34 cellular contexts compared by ENCODE assay signal in the genomic region with DNA sequence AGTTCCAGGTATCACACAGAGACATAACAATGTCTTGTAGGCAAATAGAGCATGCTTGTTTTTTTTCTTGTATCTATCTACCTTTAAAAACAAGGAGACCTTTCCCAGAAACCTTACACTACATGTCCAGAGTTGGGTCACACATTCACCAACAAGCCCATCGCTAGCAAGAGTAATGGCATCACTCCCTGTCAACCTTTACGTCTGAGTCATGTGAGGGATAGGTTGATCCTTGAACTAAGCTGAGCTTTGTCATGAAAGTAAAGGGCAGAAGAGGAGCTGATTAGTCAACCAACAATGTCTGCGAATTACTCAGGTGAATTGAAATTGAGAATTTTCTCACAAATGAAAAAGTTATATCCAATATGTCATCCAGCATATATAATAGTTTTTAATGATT.
"Had no signal": no experiment of that assay in that cellular context is flagged by ENCODE, and none has a peak within 500 bp of the region (broad histone marks: within the 10 kb centered on the region; RNA-seq: fewer than 3 reads in every experiment).

No MANE protein-coding gene starts in this region.

- H3K4me3 ChIP-seq: esophagus squamous epithelium, hepatocyte, pancreas, prostate gland, sigmoid colon, thoracic aorta had no signal

- H3K9me3 ChIP-seq: esophagus squamous epithelium, pancreas, prostate gland, sigmoid colon, thoracic aorta had no signal

- H3K36me3 ChIP-seq: brain microvascular endothelial cell, esophagus squamous epithelium, pancreas, prostate gland, sigmoid colon, thoracic aorta, WERI-Rb-1 had no signal

- H3K9me3 Mint-ChIP-seq: activated CD4-positive, alpha-beta memory T cell treated with anti-CD3 and anti-CD28 coated beads, Interleukin-2, amount 10 ng/mL, durations not matched to agents 7 days and 5 days; activated CD4-positive, alpha-beta T cell treated with anti-CD3 and anti-CD28 coated beads, Interleukin-2, amount 10 ng/mL, durations not matched to agents 7 days and 5 days; activated T-cell treated with anti-CD3 and anti-CD28 coated beads, Interleukin-2, amount 50 U/mL, for 24 hours; memory B cell; neural crest cell; stimulated activated naive CD8-positive, alpha-beta T cell treated with anti-CD3 and anti-CD28 coated beads, Interleukin-15, Interleukin-2, amounts not matched to agents 100 ng/mL and 50 ng/mL, for 24 hours had no signal

- H3K4me3 Mint-ChIP-seq: activated CD4-positive, alpha-beta memory T cell treated with anti-CD3 and anti-CD28 coated beads, Interleukin-2, amount 10 ng/mL, durations not matched to agents 7 days and 5 days; activated CD4-positive, alpha-beta T cell treated with anti-CD3 and anti-CD28 coated beads, Interleukin-2, amount 10 ng/mL, durations not matched to agents 7 days and 5 days; activated T-cell treated with anti-CD3 and anti-CD28 coated beads, Interleukin-2, amount 50 U/mL, for 24 hours; memory B cell; naive thymus-derived CD4-positive, alpha-beta T cell; neural crest cell; stimulated activated effector memory CD8-positive, alpha-beta T cell treated with anti-CD3 and anti-CD28 coated beads, Interleukin-12 subunit alpha, Interleukin-12 subunit beta, amount 100 ng/mL, for 72 hours; stimulated activated naive CD8-positive, alpha-beta T cell treated with anti-CD3 and anti-CD28 coated beads, Interleukin-15, Interleukin-2, amounts not matched to agents 100 ng/mL and 50 ng/mL, for 24 hours; T-helper 17 cell had no signal

- FAIRE-seq: astrocyte, endothelial cell of umbilical vein, small intestine, urothelium cell line had no signal

- ATAC-seq: activated CD4-positive, CD25-positive, alpha-beta regulatory T cell treated with anti-CD3 and anti-CD28 coated beads, Interleukin-2, amount 50 U/mL, for 24 hours; naive thymus-derived CD4-positive, alpha-beta T cell; pancreas; stimulated activated effector memory CD8-positive, alpha-beta T cell treated with anti-CD3 and anti-CD28 coated beads, Interleukin-12 subunit alpha, Interleukin-12 subunit beta, amount 100 ng/mL, for 72 hours; T-helper 17 cell had no signal

- H3K36me3 Mint-ChIP-seq: memory B cell; naive thymus-derived CD4-positive, alpha-beta T cell; stimulated activated effector memory CD8-positive, alpha-beta T cell treated with anti-CD3 and anti-CD28 coated beads, Interleukin-12 subunit alpha, Interleukin-12 subunit beta, amount 100 ng/mL, for 72 hours had no signal

- DNase-seq: activated CD4-positive, alpha-beta memory T cell treated with anti-CD3 and anti-CD28 coated beads, Interleukin-2, amount 10 ng/mL, durations not matched to agents 7 days and 5 days; activated CD4-positive, alpha-beta T cell treated with anti-CD3 and anti-CD28 coated beads, Interleukin-2, amount 10 ng/mL, durations not matched to agents 7 days and 5 days; activated CD8-positive, alpha-beta memory T cell treated with anti-CD3 and anti-CD28 coated beads, Interleukin-2, amount 50 U/mL, for 48 hours; activated gamma-delta T cell; activated naive CD4-positive, alpha-beta T cell treated with anti-CD3 and anti-CD28 coated beads, Interleukin-2, amount 50 U/mL, for 16 hours; activated T-cell treated with anti-CD3 and anti-CD28 coated beads, Interleukin-2, amount 50 U/mL, for 24 hours; amniotic stem cell; brain microvascular endothelial cell; central memory CD4-positive, alpha-beta T cell; esophagus squamous epithelium; glutamatergic neuron; kidney; midbrain; naive thymus-derived CD4-positive, alpha-beta T cell; nucleus accumbens; pancreas; sigmoid colon; small intestine; stimulated activated CD4-positive, alpha-beta T cell treated with anti-CD3 and anti-CD28 coated beads, Interleukin-4, amount 100 ng/mL, for 24 hours; T-helper 17 cell; T1000; trophoblast cell; WERI-Rb-1 had no signal

- H3K4me2 ChIP-seq: hepatocyte had no signal

- H3K4me1 ChIP-seq: esophagus squamous epithelium, pancreas, prostate gland, sigmoid colon had no signal

- H2AFZ ChIP-seq: hepatocyte had no signal

- H3K27me3 Mint-ChIP-seq: activated CD4-positive, alpha-beta memory T cell treated with anti-CD3 and anti-CD28 coated beads, Interleukin-2, amount 10 ng/mL, durations not matched to agents 7 days and 5 days; activated CD4-positive, alpha-beta T cell treated with anti-CD3 and anti-CD28 coated beads, Interleukin-2, amount 10 ng/mL, durations not matched to agents 7 days and 5 days; activated T-cell treated with anti-CD3 and anti-CD28 coated beads, Interleukin-2, amount 50 U/mL, for 24 hours; memory B cell; naive thymus-derived CD4-positive, alpha-beta T cell; stimulated activated naive CD8-positive, alpha-beta T cell treated with anti-CD3 and anti-CD28 coated beads, Interleukin-15, Interleukin-2, amounts not matched to agents 100 ng/mL and 50 ng/mL, for 24 hours; T-helper 17 cell had no signal

- H3K27ac ChIP-seq: brain microvascular endothelial cell, esophagus squamous epithelium, hepatocyte, pancreas, prostate gland, sigmoid colon, thoracic aorta, WERI-Rb-1 had no signal

- H3K79me2 ChIP-seq: hepatocyte had no signal

- H3K4me1 Mint-ChIP-seq: activated CD4-positive, alpha-beta T cell treated with anti-CD3 and anti-CD28 coated beads, Interleukin-2, amount 10 ng/mL, durations not matched to agents 7 days and 5 days; memory B cell; naive thymus-derived CD4-positive, alpha-beta T cell; neural crest cell; stimulated activated effector memory CD8-positive, alpha-beta T cell treated with anti-CD3 and anti-CD28 coated beads, Interleukin-12 subunit alpha, Interleukin-12 subunit beta, amount 100 ng/mL, for 72 hours; T-helper 17 cell had no signal

- H3K27ac Mint-ChIP-seq: activated CD4-positive, alpha-beta memory T cell treated with anti-CD3 and anti-CD28 coated beads, Interleukin-2, amount 10 ng/mL, durations not matched to agents 7 days and 5 days; activated CD4-positive, alpha-beta T cell treated with anti-CD3 and anti-CD28 coated beads, Interleukin-2, amount 10 ng/mL, durations not matched to agents 7 days and 5 days; activated T-cell treated with anti-CD3 and anti-CD28 coated beads, Interleukin-2, amount 50 U/mL, for 24 hours; memory B cell; naive thymus-derived CD4-positive, alpha-beta T cell; stimulated activated effector memory CD8-positive, alpha-beta T cell treated with anti-CD3 and anti-CD28 coated beads, Interleukin-12 subunit alpha, Interleukin-12 subunit beta, amount 100 ng/mL, for 72 hours; stimulated activated naive CD8-positive, alpha-beta T cell treated with anti-CD3 and anti-CD28 coated beads, Interleukin-15, Interleukin-2, amounts not matched to agents 100 ng/mL and 50 ng/mL, for 24 hours; T-helper 17 cell had no signal

- H3K27me3 ChIP-seq: brain microvascular endothelial cell, esophagus squamous epithelium, hepatocyte, pancreas, sigmoid colon had no signal
